In genomic region chr5:22965960-22966359, GRCh38 we compare ENCODE assay signal across 28 cellular contexts.
DNase-seq lines count a peak whose midpoint lies in the region; ATAC-seq, FAIRE-seq and TF ChIP-seq lines count a peak whose summit lies in the region.
"Had no signal": no experiment of that assay in that cellular context is flagged by ENCODE, and none has a peak within 500 bp of the region (broad histone marks: within the 10 kb centered on the region; RNA-seq: fewer than 3 reads in every experiment).

No MANE protein-coding gene starts in this region.

- peaks cover 26% of the 10 kb centered on the region for H3K36me3 Mint-ChIP-seq in WTC11
- H3K36me3 Mint-ChIP-seq: activated naive CD8-positive, alpha-beta T cell treated with anti-CD3 and anti-CD28 coated beads, Interleukin-2, amount 10 ng/mL, durations not matched to agents 7 days and 5 days had no signal

- RAD21 ChIA-PET in GM12878 (lab: Charles Lee; ENCODE audit: unreplicated experiment) = interaction anchor here (0.7 to 2.1 kb wide), 6 partner anchors 21 to 103 kb away, joined by 3 to 8 read pairs (median 4); no protein-coding TSS in a partner anchor

- POLR2A ChIA-PET in GM12878 (lab: Charles Lee) = no interaction called here
- POLR2A ChIA-PET in WTC11 (lab: Charles Lee) = no interaction called here

- H3K9me3 Mint-ChIP-seq in WTC11 = peaks cover 40% of the 10 kb centered on the region

- no peaks in the 10 kb centered on the region for H3K4me1 Mint-ChIP-seq in WTC11
- H3K4me1 Mint-ChIP-seq: activated CD4-positive, alpha-beta T cell treated with anti-CD3 and anti-CD28 coated beads, Interleukin-2, amount 10 ng/mL, durations not matched to agents 24 days and 14 days; activated naive CD8-positive, alpha-beta T cell treated with anti-CD3 and anti-CD28 coated beads, Interleukin-2, amount 10 ng/mL, durations not matched to agents 7 days and 5 days; mesothelial cell of epicardium had no signal

- no peaks in the 10 kb centered on the region for H3K36me3 ChIP-seq in GM12878 (ENCODE audit: control insufficient read depth in 2 of 2, insufficient read depth in 2 of 2, low read length in 1 of 2)
- H3K36me3 ChIP-seq: heart right ventricle, neutrophil, tibial artery, WERI-Rb-1 had no signal

- no peak for TF ChIP-seq POLR2A in GM12878 (IDR thresholded peaks at IDR 0.05; ENCODE audit: low read depth, low read length)

- no peak overlapping the region for H3K9ac ChIP-seq in GM12878 (ENCODE audit: control insufficient read depth, insufficient read depth, low read length)

- no peak overlapping the region for H3K4me3 Mint-ChIP-seq in WTC11
- H3K4me3 Mint-ChIP-seq: activated CD4-positive, alpha-beta T cell treated with anti-CD3 and anti-CD28 coated beads, Interleukin-2, amount 10 ng/mL, durations not matched to agents 24 days and 14 days; activated naive CD8-positive, alpha-beta T cell treated with anti-CD3 and anti-CD28 coated beads, Interleukin-2, amount 10 ng/mL, durations not matched to agents 7 days and 5 days; mesothelial cell of epicardium had no signal

- peak; percentile 82 for ATAC-seq in GM18502 (IDR thresholded peaks at IDR 0.05; ENCODE audit: poor library complexity, unreplicated experiment)
- peak; percentile 54 for ATAC-seq in GM21723 (IDR thresholded peaks at IDR 0.05; ENCODE audit: unreplicated experiment)
- ATAC-seq in GM12878 = peak; percentile 95
- ATAC-seq in WTC11 = no peak
- ATAC-seq: heart right ventricle, right cardiac atrium, Right ventricle myocardium inferior had no signal

- H2AFZ ChIP-seq in GM12878 (ENCODE audit: control insufficient read depth, low read depth, low read length) = no peak overlapping the region

- 5% methylated on average over 1 of the region's 1 CpG for WGBS in GM12878 (ENCODE audit: insufficient coverage, insufficient replicate concordance, low lambda C conversion rate, missing lambda C conversion rate)

- CTCF ChIA-PET in GM12878 (lab: Yijun Ruan, JAX) (interaction anchor here (0.5 to 1.7 kb wide), 3 partner anchors 17 to 303 kb away, joined by 3 to 4 read pairs (median 3); no protein-coding TSS in a partner anchor), WTC11 (lab: Charles Lee) (no interaction called here)

- no peak overlapping the region for H3K27ac ChIP-seq in GM12878 (ENCODE audit: control insufficient read depth, insufficient read depth)
- H3K27ac ChIP-seq: heart right ventricle, neutrophil, tibial artery, WERI-Rb-1 had no signal

- SMC1A ChIA-PET in GM12878 (lab: Charles Lee; ENCODE audit: uncharacterized antibody, unreplicated experiment) = interaction anchor here (0.8 to 1.8 kb wide), 15 partner anchors 10 to 119 kb away, joined by 3 to 6 read pairs (median 3); no protein-coding TSS in a partner anchor

- TF ChIP-seq CTCF in GM12878 (IDR thresholded peaks at IDR 0.05 in 2 of 3, conservative IDR thresholded peaks at IDR 0.05 in 1 of 3; ENCODE audit: control insufficient read depth in 2 of 3, extremely low read depth in 1 of 3, insufficient read depth in 1 of 3, low read depth in 3 of 3, low read length in 3 of 3) (no peak), WTC11 (IDR thresholded peaks at IDR 0.05) (no peak)

- H3K27ac Mint-ChIP-seq in WTC11 = no peak overlapping the region
- H3K27ac Mint-ChIP-seq: activated CD4-positive, alpha-beta T cell treated with anti-CD3 and anti-CD28 coated beads, Interleukin-2, amount 10 ng/mL, durations not matched to agents 24 days and 14 days; activated naive CD8-positive, alpha-beta T cell treated with anti-CD3 and anti-CD28 coated beads, Interleukin-2, amount 10 ng/mL, durations not matched to agents 7 days and 5 days; mesothelial cell of epicardium had no signal

- in situ Hi-C loops in GM12878 (cut with MboI) = no loop called here

- no peaks in the 10 kb centered on the region for H3K27me3 ChIP-seq in GM12878 (replicated peaks in 1 of 2; ENCODE audit: control insufficient read depth in 2 of 2, insufficient read depth in 2 of 2, low read length in 1 of 2)
- H3K27me3 ChIP-seq: heart right ventricle, neutrophil, tibial artery had no signal

- H3K9me3 ChIP-seq in GM12878 (replicated peaks; ENCODE audit: control insufficient read depth, insufficient read depth, low read length) = no peaks in the 10 kb centered on the region
- H3K9me3 ChIP-seq: neutrophil had no signal

- no peak overlapping the region for H3K4me3 ChIP-seq in GM12878
- H3K4me3 ChIP-seq: heart right ventricle, tibial artery had no signal

- H3K79me2 ChIP-seq in GM12878 (ENCODE audit: control insufficient read depth, insufficient read depth, low read length) = no peaks in the 10 kb centered on the region

- no peak for FAIRE-seq in GM12878 (lab: Jason Lieb, UNC)
- FAIRE-seq: bronchial epithelial cell, endothelial cell of umbilical vein, frontal cortex, GM12891 had no signal

- no peak for TF ChIP-seq RAD21 in GM12878 (IDR thresholded peaks at IDR 0.05; ENCODE audit: insufficient read depth, low read depth, low read length)

- intact Hi-C loops in GM12878 (cut with micrococcal nuclease; ENCODE audit: unreplicated experiment) = no loop called here

- no peaks in the 10 kb centered on the region for H3K27me3 Mint-ChIP-seq in WTC11 (ENCODE audit: low read depth)
- H3K27me3 Mint-ChIP-seq: activated CD4-positive, alpha-beta T cell treated with anti-CD3 and anti-CD28 coated beads, Interleukin-2, amount 10 ng/mL, durations not matched to agents 24 days and 14 days; activated naive CD8-positive, alpha-beta T cell treated with anti-CD3 and anti-CD28 coated beads, Interleukin-2, amount 10 ng/mL, durations not matched to agents 7 days and 5 days had no signal

- no TSS peak for BruUV-seq in GM12878 (replicated peaks; lab: Mats Ljungman, UMichigan)

- no peaks in the 10 kb centered on the region for H3K4me1 ChIP-seq in GM12878 (ENCODE audit: control insufficient read depth, insufficient read depth, low read length)
- H3K4me1 ChIP-seq: heart right ventricle, tibial artery had no signal

- no peaks in the 10 kb centered on the region for H4K20me1 ChIP-seq in GM12878 (ENCODE audit: control insufficient read depth, insufficient read depth)

- H3K4me2 ChIP-seq in GM12878 (ENCODE audit: control insufficient read depth, insufficient read depth) = no peak overlapping the region

- peak; percentile 4 to 16 for DNase-seq in Kasumi-1 (lab: John Stamatoyannopoulos, UW)
- DNase-seq in GM12878 (ENCODE audit: low read depth, low spot score) = peak; percentile 5
- DNase-seq in activated naive CD4-positive, alpha-beta T cell treated with anti-CD3 and anti-CD28 coated beads, Interleukin-2, amount 50 U/mL, for 16 hours = no peak
- no peak for DNase-seq in WTC11 (ENCODE audit: low spot score)
- no peak for DNase-seq in NCI-H82 (lab: John Stamatoyannopoulos, UW)
- DNase-seq: activated CD4-positive, alpha-beta T cell treated with anti-CD3 and anti-CD28 coated beads, Interleukin-2, amount 10 ng/mL, durations not matched to agents 24 days and 14 days; activated effector memory CD4-positive, alpha-beta T cell treated with anti-CD3 and anti-CD28 coated beads, Interleukin-2, amount 50 U/mL, for 16 hours; activated naive CD8-positive, alpha-beta T cell treated with anti-CD3 and anti-CD28 coated beads, Interleukin-2, amount 10 ng/mL, durations not matched to agents 7 days and 5 days; aorta; C1 segment of cervical spinal cord; GOT3; heart right ventricle; NCI-H146; NCI-H774; right cardiac atrium; stimulated activated CD4-positive, alpha-beta T cell treated with anti-CD3 and anti-CD28 coated beads, Interleukin-2, amount 100 ng/mL, for 24 hours; SW 1271; tibial artery; WERI-Rb-1 had no signal

- TF ChIP-seq EP300 in GM12878 (IDR thresholded peaks at IDR 0.05; ENCODE audit: borderline replicate concordance in 1 of 2, control insufficient read depth in 1 of 2, low read depth in 2 of 2, low read length in 2 of 2) = no peak

TF ChIP-seq in GM12878, 131 proteins besides CTCF, POLR2A, EP300 and RAD21 (continues in another document):
- TF ChIP-seq KAT2A (conservative IDR thresholded peaks at IDR 0.05; ENCODE audit: control insufficient read depth, low read depth, low read length) (no peak), ZNF384 (IDR thresholded peaks at IDR 0.05; ENCODE audit: borderline replicate concordance, low read depth, low read length) (no peak), MTA2 (IDR thresholded peaks at IDR 0.05; ENCODE audit: low read depth) (peak; percentile 46; the same call in 1 of the 2 replicates), MXI1 (IDR thresholded peaks at IDR 0.05; ENCODE audit: low read depth, low read length) (no peak), RELB (IDR thresholded peaks at IDR 0.05; ENCODE audit: low read depth) (peak; percentile 78)

TF ChIP-seq in WTC11, 78 proteins besides CTCF, POLR2A, EP300 and RAD21 (continues in another document):
- no peak for TF ChIP-seq TEAD1 (CRISPR knock-in tag; IDR thresholded peaks at IDR 0.05)
- no peak for TF ChIP-seq ZNF232 (CRISPR knock-in tag; IDR thresholded peaks at IDR 0.05)
- no peak for TF ChIP-seq ZNF396 (CRISPR knock-in tag; IDR thresholded peaks at IDR 0.05; ENCODE audit: borderline replicate concordance)
- TF ChIP-seq ZNF416 (CRISPR knock-in tag; IDR thresholded peaks at IDR 0.05) = no peak
- no peak for TF ChIP-seq FOXP1 (CRISPR knock-in tag; IDR thresholded peaks at IDR 0.05; ENCODE audit: borderline replicate concordance)
- no peak for TF ChIP-seq ZBTB43 (CRISPR knock-in tag; IDR thresholded peaks at IDR 0.05)
- no peak for TF ChIP-seq RORB (CRISPR knock-in tag; IDR thresholded peaks at IDR 0.05)
- no peak for TF ChIP-seq CBFB (CRISPR knock-in tag; IDR thresholded peaks at IDR 0.05; ENCODE audit: low read depth)
- TF ChIP-seq E2F4 (CRISPR knock-in tag; IDR thresholded peaks at IDR 0.05; ENCODE audit: borderline replicate concordance, low read depth) = no peak
- no peak for TF ChIP-seq ESRRA (CRISPR knock-in tag; IDR thresholded peaks at IDR 0.05; ENCODE audit: borderline replicate concordance)

Comparison
In these comparisons a context has a peak if more than half of its experiments do, and no peak if none do; other contexts are left out.
1. DNase-seq: peak in Kasumi-1 (2 of 2) and GM12878 (single experiment); none in activated naive CD4-positive, alpha-beta T cell treated with anti-CD3 and anti-CD28 coated beads, Interleukin-2, amount 50 U/mL, for 16 hours (single experiment), WTC11 (single experiment) and NCI-H82 (single experiment).